ENCODE assay signal across 22 cellular contexts in the genomic region with DNA sequence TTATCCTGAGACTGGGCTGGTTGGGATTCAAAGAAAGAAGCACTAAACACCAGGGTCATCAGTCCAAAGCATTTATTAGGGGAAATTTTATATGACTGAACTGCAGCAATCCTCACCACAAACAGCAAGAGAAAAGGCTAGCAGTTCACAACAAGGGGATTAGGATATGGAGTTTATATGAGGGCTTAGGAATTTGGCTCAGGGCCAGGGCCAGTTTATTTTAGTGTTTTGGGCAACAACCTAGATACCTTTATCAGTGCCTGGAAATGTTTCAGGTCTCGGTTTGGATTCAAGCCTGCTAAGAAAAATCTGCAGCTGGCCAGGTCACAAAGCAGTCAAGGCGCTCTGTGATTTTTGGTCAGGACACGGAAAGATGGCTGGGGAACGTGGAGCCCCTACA. TPM values are rescaled to one million over a fixed set of nuclear protein-coding genes. Genes with fewer than 3 reads are reported as not detected.
DNase-seq lines count a peak whose midpoint lies in the region; ATAC-seq, FAIRE-seq and TF ChIP-seq lines count a peak whose summit lies in the region.
"Had no signal": no experiment of that assay in that cellular context is flagged by ENCODE, and none has a peak within 500 bp of the region (broad histone marks: within the 10 kb centered on the region; RNA-seq: fewer than 3 reads in every experiment).

No MANE protein-coding gene starts in this region.

- no CpG with 5 or more reads among the region's 4 CpGs for WGBS in H9 (ENCODE audit: extremely low coverage, insufficient read length, low lambda C conversion rate)
- WGBS in right cardiac atrium = 15% methylated on average over 4 of the region's 4 CpGs

- H3K23me2 ChIP-seq in H9 (ENCODE audit: insufficient read length, low read depth, low read length, poor library complexity, severe bottlenecking) = no peaks in the 10 kb centered on the region

- no peak overlapping the region for H3K18ac ChIP-seq in H9 (ENCODE audit: insufficient read length, low read depth, low read length)

- no peak overlapping the region for H3K4me2 ChIP-seq in H9 (ENCODE audit: insufficient read depth, insufficient read length, low read length)

- H3K4me1 Mint-ChIP-seq in H9 = peaks cover 0 to 6% of the 10 kb centered on the region in 2 experiments; a peak in 1 of 4 replicates
- H3K4me1 Mint-ChIP-seq: activated CD4-positive, alpha-beta T cell treated with anti-CD3 and anti-CD28 coated beads, Interleukin-2, amount 10 ng/mL, durations not matched to agents 24 days and 14 days; activated T-helper 17 cell treated with anti-CD3 and anti-CD28 coated beads, Interleukin-2, amount 50 U/mL, for 72 hours; stimulated activated naive B cell treated with anti-CD40 and anti-IgM and Interleukin-4, amounts not matched to agents 10 μg/mL and 1 μg/mL and 100 μg/mL, for 72 hours had no signal

- H4K5ac ChIP-seq in H9 (ENCODE audit: insufficient read length, low read depth, low read length) = no peak overlapping the region

- no peak for ATAC-seq in right cardiac atrium
- ATAC-seq: activated T-helper 17 cell treated with anti-CD3 and anti-CD28 coated beads, Interleukin-2, amount 50 U/mL, for 72 hours; gastrocnemius medialis; left lobe of liver; right lobe of liver; stimulated activated naive B cell treated with anti-CD40 and anti-IgM and Interleukin-4, amounts not matched to agents 10 μg/mL and 1 μg/mL and 100 μg/mL, for 72 hours had no signal

- DNase-seq in A172 (ENCODE audit: low spot score) (peak; percentile 33), H9 (no peak), amniotic epithelial cell (ENCODE audit: low read depth) (peak; percentile 35), right cardiac atrium (peak in 2 of 3 donors; percentile 48 to 56), NCI-H1417 (lab: John Stamatoyannopoulos, UW) (no peak), kidney (no peak), SIG-M5 treated with dmso at 0.1 percent for 504 hours (lab: John Stamatoyannopoulos, UW; ENCODE audit: unreplicated experiment) (no peak)
- no peak for DNase-seq in activated effector memory CD4-positive, alpha-beta T cell treated with anti-CD3 and anti-CD28 coated beads, Interleukin-2, amount 50 U/mL, for 16 hours
- DNase-seq: activated CD4-positive, alpha-beta T cell treated with anti-CD3 and anti-CD28 coated beads, Interleukin-2, amount 10 ng/mL, durations not matched to agents 24 days and 14 days; CD4-positive, alpha-beta T cell; gastrocnemius medialis; NCI-H1105 treated with DMSO at 0.1 percent for 48 hours; NCI-H2107; occipital lobe; right lobe of liver; stimulated activated naive B cell treated with anti-CD40 and anti-IgM and Interleukin-4, amounts not matched to agents 10 μg/mL and 1 μg/mL and 100 μg/mL, for 72 hours had no signal

- no peak overlapping the region for H2AK5ac ChIP-seq in H9 (ENCODE audit: insufficient read length, low read length)

- H3K27me3 Mint-ChIP-seq in H9 (ENCODE audit: low read depth) = no peaks in the 10 kb centered on the region
- H3K27me3 Mint-ChIP-seq: activated T-helper 17 cell treated with anti-CD3 and anti-CD28 coated beads, Interleukin-2, amount 50 U/mL, for 72 hours had no signal

- H3K79me2 ChIP-seq in H9 (ENCODE audit: insufficient read depth, low read length) = no peaks in the 10 kb centered on the region

- H3K27me3 ChIP-seq in H9 (ENCODE audit: insufficient read depth, low read length) (no peaks in the 10 kb centered on the region), right cardiac atrium (ENCODE audit: control insufficient read depth, insufficient read depth) (no peaks in the 10 kb centered on the region)
- H3K27me3 ChIP-seq: gastrocnemius medialis, right lobe of liver had no signal

- no peak overlapping the region for H3K23ac ChIP-seq in H9 (ENCODE audit: insufficient read length, low read depth, low read length)

- FAIRE-seq in kidney (lab: Jason Lieb, UNC) = no peak
- FAIRE-seq: bronchial epithelial cell, RCC 7860 had no signal

- H3K27ac ChIP-seq in H9 (ENCODE audit: insufficient read length, low read depth, low read length) (no peak overlapping the region), right cardiac atrium (ENCODE audit: low read length) (no peak overlapping the region), kidney (ENCODE audit: low read depth in 2 of 2, low read length in 2 of 2) (no peak overlapping the region)
- H3K27ac ChIP-seq: epithelial cell of prostate, gastrocnemius medialis, right lobe of liver had no signal

- no peak overlapping the region for H4K91ac ChIP-seq in H9 (ENCODE audit: insufficient read length, low read depth, low read length)

- TF ChIP-seq CTCF in H9 (conservative IDR thresholded peaks at IDR 0.05) = no peak
- no peak for TF ChIP-seq CTCF in kidney (IDR thresholded peaks at IDR 0.05; ENCODE audit: borderline replicate concordance, extremely low read depth, insufficient read depth)

- H3K27ac Mint-ChIP-seq in H9 = no peak overlapping the region
- H3K27ac Mint-ChIP-seq: activated CD4-positive, alpha-beta T cell treated with anti-CD3 and anti-CD28 coated beads, Interleukin-2, amount 10 ng/mL, durations not matched to agents 24 days and 14 days; activated T-helper 17 cell treated with anti-CD3 and anti-CD28 coated beads, Interleukin-2, amount 50 U/mL, for 72 hours; CD4-positive, alpha-beta T cell; stimulated activated naive B cell treated with anti-CD40 and anti-IgM and Interleukin-4, amounts not matched to agents 10 μg/mL and 1 μg/mL and 100 μg/mL, for 72 hours had no signal

- no peak overlapping the region for H3T11ph ChIP-seq in H9 (ENCODE audit: low read length)

- H3K4me1 ChIP-seq in H9 (ENCODE audit: insufficient read depth, low read length) (no peaks in the 10 kb centered on the region), right cardiac atrium (ENCODE audit: control insufficient read depth, insufficient read depth, low read length) (peaks cover 1% of the 10 kb centered on the region), kidney (ENCODE audit: control insufficient read depth in 1 of 2, insufficient read depth in 1 of 2, low read depth in 1 of 2, low read length in 2 of 2) (peaks cover 0 to 4% of the 10 kb centered on the region in 2 donors)

- H3K36me3 ChIP-seq in kidney (ENCODE audit: control insufficient read depth in 1 of 2, insufficient read depth in 2 of 2, low read length in 2 of 2) = no peaks in the 10 kb centered on the region
- H3K36me3 ChIP-seq: gastrocnemius medialis, right lobe of liver had no signal

- no peak overlapping the region for H2BK15ac ChIP-seq in H9 (ENCODE audit: low read depth, low read length)

- H3K9me3 Mint-ChIP-seq in H9 = no peaks in the 10 kb centered on the region
- H3K9me3 Mint-ChIP-seq: activated CD4-positive, alpha-beta T cell treated with anti-CD3 and anti-CD28 coated beads, Interleukin-2, amount 10 ng/mL, durations not matched to agents 24 days and 14 days; activated T-helper 17 cell treated with anti-CD3 and anti-CD28 coated beads, Interleukin-2, amount 50 U/mL, for 72 hours; CD4-positive, alpha-beta T cell; stimulated activated naive B cell treated with anti-CD40 and anti-IgM and Interleukin-4, amounts not matched to agents 10 μg/mL and 1 μg/mL and 100 μg/mL, for 72 hours had no signal

- H3K9ac ChIP-seq in H9 (ENCODE audit: extremely low read depth, insufficient read length, low read length) (no peak overlapping the region), kidney (ENCODE audit: low read length in 2 of 2) (no peak overlapping the region)

- no peak overlapping the region for H3K4me3 Mint-ChIP-seq in H9
- H3K4me3 Mint-ChIP-seq: activated CD4-positive, alpha-beta T cell treated with anti-CD3 and anti-CD28 coated beads, Interleukin-2, amount 10 ng/mL, durations not matched to agents 24 days and 14 days; activated T-helper 17 cell treated with anti-CD3 and anti-CD28 coated beads, Interleukin-2, amount 50 U/mL, for 72 hours; CD4-positive, alpha-beta T cell; stimulated activated naive B cell treated with anti-CD40 and anti-IgM and Interleukin-4, amounts not matched to agents 10 μg/mL and 1 μg/mL and 100 μg/mL, for 72 hours had no signal

- H3K79me1 ChIP-seq in H9 (ENCODE audit: insufficient read depth, low read depth, low read length, poor library complexity, severe bottlenecking) = no peaks in the 10 kb centered on the region

- H4K8ac ChIP-seq in H9 (replicated peaks; ENCODE audit: insufficient read length, low read depth, low read length) = no peak overlapping the region

- H4K20me1 ChIP-seq in H9 (ENCODE audit: control insufficient read depth, insufficient read depth, insufficient read length) = no peaks in the 10 kb centered on the region

- intact Hi-C loops in right cardiac atrium (cut with DNase I) (no loop called here), kidney (cut with DNase I) (no loop called here)

- H2AFZ ChIP-seq in H9 (ENCODE audit: low read length) = no peak overlapping the region

- no peak overlapping the region for H3K4ac ChIP-seq in H9 (ENCODE audit: low read depth, low read length)

- H3K9me3 ChIP-seq in H9 (ENCODE audit: control insufficient read depth, low read depth, low read length) = no peaks in the 10 kb centered on the region
- H3K9me3 ChIP-seq in right cardiac atrium (ENCODE audit: control insufficient read depth, low read length) = no peaks in the 10 kb centered on the region
- H3K9me3 ChIP-seq in kidney (ENCODE audit: control insufficient read depth in 1 of 2, low read length in 2 of 2) = no peaks in the 10 kb centered on the region
- H3K9me3 ChIP-seq: gastrocnemius medialis, right lobe of liver had no signal

- H3K56ac ChIP-seq in H9 (ENCODE audit: insufficient read length, low read depth, low read length) = no peak overlapping the region

- H3K4me3 ChIP-seq in right cardiac atrium (ENCODE audit: low read length) (no peak overlapping the region), kidney (ENCODE audit: low read length in 2 of 2) (no peak overlapping the region)
- H3K4me3 ChIP-seq: gastrocnemius medialis, right lobe of liver had no signal

- H2BK5ac ChIP-seq in H9 (ENCODE audit: insufficient read length, low read length) = no peak overlapping the region

- H2BK12ac ChIP-seq in H9 (ENCODE audit: insufficient read length, low read depth, low read length) = peak overlapping the region; percentile 45

- H3K36me3 Mint-ChIP-seq in H9 (ENCODE audit: insufficient read depth in 1 of 3, low read depth in 3 of 3) = no peaks in the 10 kb centered on the region; a peak in 2 of 7 replicates

- H2BK20ac ChIP-seq in H9 (ENCODE audit: low read depth, low read length, poor library complexity, severe bottlenecking) = no peak overlapping the region

- no peak overlapping the region for H2BK120ac ChIP-seq in H9 (ENCODE audit: low read depth, low read length, poor library complexity, severe bottlenecking)

- H3K14ac ChIP-seq in H9 (ENCODE audit: insufficient read depth, low read length) = no peak overlapping the region

RNA-seq across cellular contexts. Expression of a gene that starts 4.5 kb away (rescaled TPM):
- total RNA-seq in A172 (2014; rRNA removed; shearing (Covaris generic)) = 116 and 134 TPM in 2 replicates
- total RNA-seq in H9 (2021) (28.0 and 35.2 TPM in 2 replicates), right cardiac atrium (10 to 100 TPM; 48.4 to 65.6 (median 58.1) TPM), kidney (20.3 TPM)
- polyA plus RNA-seq in right cardiac atrium (140 TPM), kidney (ENCODE audit: insufficient read depth, low read depth, low replicate concordance) (63.8 TPM)

RNA-seq across cellular contexts. Expression of a gene that starts 14.9 kb away (rescaled TPM):
- 175 and 197 TPM in 2 replicates for total RNA-seq in A172 (2014; rRNA removed; shearing (Covaris generic))
- total RNA-seq in H9 (2021) = 72.8 and 74.0 TPM in 2 replicates
- 10 to 100 TPM; 46.7 to 67.7 (median 54.8) TPM for total RNA-seq in right cardiac atrium
- polyA plus RNA-seq in right cardiac atrium = 106 TPM
- total RNA-seq in kidney = 51.5 TPM
- polyA plus RNA-seq in kidney (ENCODE audit: insufficient read depth, low read depth, low replicate concordance) = 54.7 TPM

RNA-seq across cellular contexts. Expression of a gene that starts 16.1 kb away (rescaled TPM):
- 0.67 and 0.72 TPM in 2 replicates for total RNA-seq in A172 (2014; rRNA removed; shearing (Covaris generic))
- total RNA-seq in H9 (2021) (8.0 and 8.2 TPM in 2 replicates), right cardiac atrium (10 to 100 TPM in 1 of 4 donors, 1 to 10 TPM in 3; 8.0 to 10.5 (median 9.6) TPM), kidney (7.2 TPM)
- polyA plus RNA-seq in right cardiac atrium (2.3 TPM), kidney (ENCODE audit: insufficient read depth, low read depth, low replicate concordance) (2.9 TPM)

RNA-seq across cellular contexts. Expression of a gene that starts 21.7 kb away (rescaled TPM):
- 46.6 and 54.2 TPM in 2 replicates for total RNA-seq in A172 (2014; rRNA removed; shearing (Covaris generic))
- total RNA-seq in H9 (2021) (50.2 and 52.5 TPM in 2 replicates), right cardiac atrium (10 to 100 TPM; 16.1 to 19.9 (median 18.2) TPM), kidney (44.7 TPM)
- polyA plus RNA-seq in right cardiac atrium (17.0 TPM), kidney (ENCODE audit: insufficient read depth, low read depth, low replicate concordance) (15.2 TPM)

RNA-seq across cellular contexts. Expression of a gene that starts 42.7 kb away (rescaled TPM):
- 11.5 and 13.6 TPM in 2 replicates for total RNA-seq in A172 (2014; rRNA removed; shearing (Covaris generic))
- total RNA-seq in H9 (2021) (not detected in 2 replicates), right cardiac atrium (1 to 10 TPM in 1 of 4 donors, under 1 TPM in 3; 0.42 to 1.0 (median 0.75) TPM), kidney (3.7 TPM)
- polyA plus RNA-seq in right cardiac atrium (0.52 TPM), kidney (ENCODE audit: insufficient read depth, low read depth, low replicate concordance) (2.7 TPM)
- total RNA-seq: activated T-helper 17 cell treated with anti-CD3 and anti-CD28 coated beads, Interleukin-2, amount 50 U/mL, for 72 hours; bronchial epithelial cell; CD4-positive, alpha-beta T cell; dermis microvascular lymphatic vessel endothelial cell had no signal

Comparison
In these comparisons a context has a peak if more than half of its experiments do, and no peak if none do; other contexts are left out.
1. DNase-seq: peak in A172 (single experiment), amniotic epithelial cell (single experiment) and right cardiac atrium (2 of 3); none in H9 (single experiment), NCI-H1417 (0 of 3), kidney (single experiment), SIG-M5 treated with dmso at 0.1 percent for 504 hours (single experiment) and activated effector memory CD4-positive, alpha-beta T cell treated with anti-CD3 and anti-CD28 coated beads, Interleukin-2, amount 50 U/mL, for 16 hours (single experiment).